ENCODE assay signal across 17 cellular contexts in the genomic region with DNA sequence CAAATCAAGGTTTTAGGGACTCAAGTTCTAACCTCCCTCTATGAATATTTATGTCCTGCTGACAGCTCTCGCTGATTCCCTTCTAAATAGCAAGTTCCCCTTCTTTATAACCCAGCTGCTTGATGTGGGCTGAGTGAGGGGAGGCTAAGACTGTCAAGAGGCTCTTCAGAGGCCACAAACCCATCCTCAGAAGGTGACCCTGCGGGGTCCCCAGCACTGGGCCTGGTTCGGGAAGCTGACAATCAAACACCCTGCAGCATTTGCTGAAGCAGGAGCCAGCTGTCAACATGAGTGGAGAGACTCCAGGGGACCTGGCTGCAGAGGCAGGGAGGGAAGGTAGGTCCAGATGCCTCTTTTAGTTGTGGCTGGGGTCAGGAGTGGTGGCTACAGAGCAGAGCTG. TPM values are rescaled to one million over a fixed set of nuclear protein-coding genes. Genes with fewer than 3 reads are reported as not detected.
DNase-seq lines count a peak whose midpoint lies in the region; ATAC-seq and TF ChIP-seq lines count a peak whose summit lies in the region.
"Had no signal": no experiment of that assay in that cellular context is flagged by ENCODE, and none has a peak within 500 bp of the region (broad histone marks: within the 10 kb centered on the region; RNA-seq: fewer than 3 reads in every experiment).

No MANE protein-coding gene starts in this region.

- no peak overlapping the region for H3K9ac ChIP-seq in endodermal cell (ENCODE audit: extremely low read depth, low read length, poor library complexity, severe bottlenecking)
- H3K9ac ChIP-seq: BLaER1 had no signal

- peaks cover 7% of the 10 kb centered on the region for H3K4me1 ChIP-seq in endodermal cell (ENCODE audit: control insufficient read depth, insufficient read depth, low read length)
- H3K4me1 ChIP-seq: HAP-1, psoas muscle had no signal

- no peak overlapping the region for H3K27ac ChIP-seq in endodermal cell (ENCODE audit: low read depth, low read length)
- H3K27ac ChIP-seq: 22Rv1, BLaER1, psoas muscle, tibial nerve had no signal

- H3K9me3 Mint-ChIP-seq in activated naive CD8-positive, alpha-beta T cell (ENCODE audit: low read depth): no peaks in the 10 kb centered on the region
- H3K9me3 Mint-ChIP-seq in activated naive CD8-positive, alpha-beta T cell treated with anti-CD3 and anti-CD28 coated beads, Interleukin-2, amount 50 U/mL, for 24 hours: no peaks in the 10 kb centered on the region
- H3K9me3 Mint-ChIP-seq in endodermal cell: peaks cover 7% of the 10 kb centered on the region

- 75 to 80% methylated on average over 2 to 3 of the region's 3 CpGs for WGBS in endodermal cell (ENCODE audit: insufficient coverage in 1 of 2, insufficient read length in 1 of 2), 2 experiments

- H3K27me3 Mint-ChIP-seq in activated naive CD8-positive, alpha-beta T cell: no peaks in the 10 kb centered on the region
- no peaks in the 10 kb centered on the region for H3K27me3 Mint-ChIP-seq in activated naive CD8-positive, alpha-beta T cell treated with anti-CD3 and anti-CD28 coated beads, Interleukin-2, amount 50 U/mL, for 24 hours
- H3K27me3 Mint-ChIP-seq in endodermal cell (ENCODE audit: insufficient read depth): no peaks in the 10 kb centered on the region

- no peaks in the 10 kb centered on the region for H3K9me3 ChIP-seq in endodermal cell (ENCODE audit: control insufficient read depth, low read length)
- H3K9me3 ChIP-seq: BLaER1, HAP-1, psoas muscle, tibial nerve had no signal

- no peak for TF ChIP-seq CTCF in endodermal cell (conservative IDR thresholded peaks at IDR 0.05)

- no peaks in the 10 kb centered on the region for H3K27me3 ChIP-seq in endodermal cell (ENCODE audit: control insufficient read depth, insufficient read depth, low read length, poor library complexity, severe bottlenecking)
- H3K27me3 ChIP-seq: BLaER1, tibial nerve had no signal

- peaks cover 3% of the 10 kb centered on the region for H3K36me3 Mint-ChIP-seq in activated naive CD8-positive, alpha-beta T cell
- peaks cover 8% of the 10 kb centered on the region for H3K36me3 Mint-ChIP-seq in activated naive CD8-positive, alpha-beta T cell treated with anti-CD3 and anti-CD28 coated beads, Interleukin-2, amount 50 U/mL, for 24 hours (ENCODE audit: low read depth)
- H3K36me3 Mint-ChIP-seq in endodermal cell (ENCODE audit: low read depth): peaks cover 24% of the 10 kb centered on the region

- H3K27ac Mint-ChIP-seq in activated naive CD8-positive, alpha-beta T cell: peak overlapping the region; percentile 35
- no peak overlapping the region for H3K27ac Mint-ChIP-seq in activated naive CD8-positive, alpha-beta T cell treated with anti-CD3 and anti-CD28 coated beads, Interleukin-2, amount 50 U/mL, for 24 hours
- peak overlapping the region; percentile 1 for H3K27ac Mint-ChIP-seq in endodermal cell

- no peak overlapping the region for H3K4me3 ChIP-seq in endodermal cell (ENCODE audit: low read length)
- H3K4me3 ChIP-seq: BLaER1, HAP-1, psoas muscle, tibial nerve had no signal

- no peak overlapping the region for H3K4me3 Mint-ChIP-seq in activated naive CD8-positive, alpha-beta T cell
- no peak overlapping the region for H3K4me3 Mint-ChIP-seq in activated naive CD8-positive, alpha-beta T cell treated with anti-CD3 and anti-CD28 coated beads, Interleukin-2, amount 50 U/mL, for 24 hours
- H3K4me3 Mint-ChIP-seq in endodermal cell: no peak overlapping the region

- H3K36me3 ChIP-seq in endodermal cell (ENCODE audit: control insufficient read depth, insufficient read depth, low read length): peaks cover 20% of the 10 kb centered on the region

- H3K4me1 Mint-ChIP-seq in activated naive CD8-positive, alpha-beta T cell (ENCODE audit: low read depth): peaks cover 51% of the 10 kb centered on the region
- H3K4me1 Mint-ChIP-seq in activated naive CD8-positive, alpha-beta T cell treated with anti-CD3 and anti-CD28 coated beads, Interleukin-2, amount 50 U/mL, for 24 hours: peaks cover 54% of the 10 kb centered on the region
- peaks cover 38% of the 10 kb centered on the region for H3K4me1 Mint-ChIP-seq in endodermal cell

- peak; percentile 19 for DNase-seq in NCI-H1092 treated with DMSO at 0.1 percent for 48 hours (lab: John Stamatoyannopoulos, UW)
- DNase-seq in NCI-H1092 (lab: John Stamatoyannopoulos, UW): no peak
- DNase-seq in activated naive CD8-positive, alpha-beta T cell treated with anti-CD3 and anti-CD28 coated beads, Interleukin-2, amount 50 U/mL, for 24 hours: no peak
- DNase-seq in endodermal cell: peak; percentile 41
- no peak for DNase-seq in NCI-H146 treated with DMSO at 0.1 percent for 48 hours (lab: John Stamatoyannopoulos, UW; ENCODE audit: unreplicated experiment)
- DNase-seq: activated CD4-positive, CD25-positive, alpha-beta regulatory T cell; mammary epithelial cell; NCI-H1105; NCI-H345; psoas muscle had no signal

- no peak for ATAC-seq in activated naive CD8-positive, alpha-beta T cell treated with anti-CD3 and anti-CD28 coated beads, Interleukin-2, amount 50 U/mL, for 24 hours
- ATAC-seq in HG03135 (IDR thresholded peaks at IDR 0.05; ENCODE audit: unreplicated experiment): no peak
- no peak for ATAC-seq in GM18517 (IDR thresholded peaks at IDR 0.05; ENCODE audit: unreplicated experiment)
- ATAC-seq: psoas muscle had no signal

RNA-seq across cellular contexts. Expression of gene CCDC167, which starts 11.8 kb away (rescaled TPM):
- 10 to 100 TPM; 60.4 to 66.1 TPM for total RNA-seq in endodermal cell
- polyA plus RNA-seq in endodermal cell (2013, experiment 1 of 2): 65.2 TPM
- 71.0 TPM for polyA plus RNA-seq in endodermal cell (2013, experiment 2 of 2)

RNA-seq across cellular contexts. Expression of gene CMTR1, which starts 54.9 kb away (rescaled TPM):
- total RNA-seq in endodermal cell: 10 to 100 TPM; 62.0 to 91.6 TPM
- 42.5 TPM for polyA plus RNA-seq in endodermal cell (2013, experiment 1 of 2)
- polyA plus RNA-seq in endodermal cell (2013, experiment 2 of 2): 40.7 TPM

Comparison
In these comparisons a context has a peak if more than half of its experiments do, and no peak if none do; other contexts are left out.
1. DNase-seq: peak in NCI-H1092 treated with DMSO at 0.1 percent for 48 hours (single experiment) and endodermal cell (single experiment); none in NCI-H1092 (single experiment), activated naive CD8-positive, alpha-beta T cell treated with anti-CD3 and anti-CD28 coated beads, Interleukin-2, amount 50 U/mL, for 24 hours (single experiment) and NCI-H146 treated with DMSO at 0.1 percent for 48 hours (single experiment).